15 cellular contexts compared by ENCODE assay signal in the genomic region with DNA sequence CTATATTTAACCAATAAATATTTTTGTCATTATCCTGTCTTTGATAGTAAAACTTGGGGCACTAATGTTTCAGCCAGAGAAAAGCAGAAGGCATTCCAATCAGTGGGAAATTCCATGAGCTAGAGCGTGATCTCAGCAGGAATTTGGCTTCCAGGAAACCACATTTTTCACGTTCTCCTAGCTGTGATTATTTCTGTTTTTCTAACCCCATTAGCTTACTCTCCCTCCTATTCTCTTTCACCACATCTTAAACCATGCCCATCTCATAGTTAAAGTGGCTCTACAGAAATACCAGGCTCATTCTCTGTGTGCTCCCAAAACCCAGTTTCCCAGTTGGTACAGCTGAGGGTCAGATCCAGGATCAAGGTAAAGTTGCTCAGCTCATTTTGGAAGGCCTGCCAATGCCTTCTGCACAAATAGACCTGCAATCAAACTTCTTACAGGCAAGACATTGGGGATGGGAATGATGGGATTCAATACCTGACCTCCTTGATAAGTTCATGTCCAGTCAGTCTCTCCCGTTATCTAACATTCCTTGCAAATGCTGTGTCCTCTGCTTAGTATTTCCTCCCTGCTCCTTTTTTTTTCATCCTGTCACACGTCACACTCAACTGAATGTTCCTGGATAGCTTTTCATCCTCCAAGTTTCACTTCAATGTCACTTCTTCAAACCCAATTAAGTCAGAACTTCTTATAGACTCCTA. TPM values are rescaled to one million over a fixed set of nuclear protein-coding genes. Genes with fewer than 3 reads are reported as not detected.
DNase-seq lines count a peak whose midpoint lies in the region; ATAC-seq and TF ChIP-seq lines count a peak whose summit lies in the region.
"Had no signal": no experiment of that assay in that cellular context is flagged by ENCODE, and none has a peak within 500 bp of the region (broad histone marks: within the 10 kb centered on the region; RNA-seq: fewer than 3 reads in every experiment).

No MANE protein-coding gene starts in this region.

- H3K4me3 ChIP-seq in adipocyte (ENCODE audit: low read length): peak overlapping the region; percentile 22
- H3K4me3 ChIP-seq in HAP-1: no peak overlapping the region
- H3K4me3 ChIP-seq: GM12878 had no signal

- H3K36me3 ChIP-seq in adipocyte (ENCODE audit: control insufficient read depth, insufficient read depth, low read length, severe bottlenecking) (no peaks in the 10 kb centered on the region), HAP-1 (replicated peaks) (no peaks in the 10 kb centered on the region)
- H3K36me3 ChIP-seq: WERI-Rb-1 had no signal

- peaks cover 7% of the 10 kb centered on the region for H3K9me3 Mint-ChIP-seq in osteocyte (ENCODE audit: unreplicated experiment)
- no peaks in the 10 kb centered on the region for H3K9me3 Mint-ChIP-seq in activated T-helper 17 cell treated with anti-CD3 and anti-CD28 coated beads, Interleukin-2, amount 50 U/mL, for 72 hours
- H3K9me3 Mint-ChIP-seq: activated T-cell treated with anti-CD3 and anti-CD28 coated beads, Interleukin-2, amount 50 U/mL, for 4 hours had no signal

- ATAC-seq in activated T-helper 17 cell treated with anti-CD3 and anti-CD28 coated beads, Interleukin-2, amount 50 U/mL, for 72 hours (replicated peaks): no peak
- ATAC-seq in HG02588 (IDR thresholded peaks at IDR 0.05; ENCODE audit: unreplicated experiment): no peak
- ATAC-seq: activated T-cell treated with anti-CD3 and anti-CD28 coated beads, Interleukin-2, amount 50 U/mL, for 4 hours; GM12878 had no signal

- in situ Hi-C loops in ACHN (cut with HindIII; ENCODE audit: low pct_ligation_motif_present, low pct_unique_long_range_greater_than_20kb, low sequenced_read_pairs) (no loop called here), HAP-1 (cut with MboI; ENCODE audit: low sequenced_read_pairs) (no loop called here)

- peaks cover 16% of the 10 kb centered on the region for H3K4me1 Mint-ChIP-seq in osteocyte (ENCODE audit: unreplicated experiment)
- H3K4me1 Mint-ChIP-seq in activated T-helper 17 cell treated with anti-CD3 and anti-CD28 coated beads, Interleukin-2, amount 50 U/mL, for 72 hours: no peaks in the 10 kb centered on the region

- DNase-seq in GM03348 (ENCODE audit: low spot score): peak; percentile 64
- peak; percentile 71 for DNase-seq in adipocyte (ENCODE audit: low read depth)
- peak; percentile 74 for DNase-seq in glomerular visceral epithelial cell (ENCODE audit: extremely low spot score)
- DNase-seq in osteocyte (ENCODE audit: extremely low spot score, unreplicated experiment): no peak
- DNase-seq in ACHN: no peak
- no peak for DNase-seq in HAP-1 (ENCODE audit: low spot score in 2 of 2)
- DNase-seq: activated T-cell treated with anti-CD3 and anti-CD28 coated beads, Interleukin-2, amount 50 U/mL, for 4 hours; hypothalamus; NCI-H446; stimulated activated naive CD4-positive, alpha-beta T cell; WERI-Rb-1 had no signal

- no peak overlapping the region for H3K4me3 Mint-ChIP-seq in osteocyte (ENCODE audit: unreplicated experiment)
- H3K4me3 Mint-ChIP-seq in activated T-helper 17 cell treated with anti-CD3 and anti-CD28 coated beads, Interleukin-2, amount 50 U/mL, for 72 hours: no peak overlapping the region
- H3K4me3 Mint-ChIP-seq: activated T-cell treated with anti-CD3 and anti-CD28 coated beads, Interleukin-2, amount 50 U/mL, for 4 hours had no signal

- H3K27ac Mint-ChIP-seq in osteocyte (ENCODE audit: unreplicated experiment): peak overlapping the region; percentile 50
- no peak overlapping the region for H3K27ac Mint-ChIP-seq in activated T-helper 17 cell treated with anti-CD3 and anti-CD28 coated beads, Interleukin-2, amount 50 U/mL, for 72 hours

- H3K36me3 Mint-ChIP-seq in osteocyte (ENCODE audit: unreplicated experiment): no peaks in the 10 kb centered on the region
- H3K36me3 Mint-ChIP-seq in activated T-helper 17 cell treated with anti-CD3 and anti-CD28 coated beads, Interleukin-2, amount 50 U/mL, for 72 hours (ENCODE audit: low read depth): no peaks in the 10 kb centered on the region

- peaks cover 14% of the 10 kb centered on the region for H3K27me3 Mint-ChIP-seq in osteocyte (ENCODE audit: unreplicated experiment)
- peaks cover 42% of the 10 kb centered on the region for H3K27me3 Mint-ChIP-seq in activated T-helper 17 cell treated with anti-CD3 and anti-CD28 coated beads, Interleukin-2, amount 50 U/mL, for 72 hours

- TF ChIP-seq CTCF in osteocyte (IDR thresholded peaks at IDR 0.05): no peak

- H3K4me1 ChIP-seq in adipocyte (ENCODE audit: control insufficient read depth, insufficient read depth, low read length): peaks cover 13% of the 10 kb centered on the region
- H3K4me1 ChIP-seq in HAP-1: no peaks in the 10 kb centered on the region

- no peak overlapping the region for H3K9ac ChIP-seq in adipocyte (ENCODE audit: low read length)
- H3K9ac ChIP-seq: KMS-11 had no signal

- H3K9me3 ChIP-seq in adipocyte (ENCODE audit: control insufficient read depth, low read length) (no peaks in the 10 kb centered on the region), HAP-1 (no peaks in the 10 kb centered on the region)

- H3K27me3 ChIP-seq in adipocyte (replicated peaks; ENCODE audit: control insufficient read depth, insufficient read depth, low read length) (no peaks in the 10 kb centered on the region), HAP-1 (ENCODE audit: low read depth) (no peaks in the 10 kb centered on the region; the same call in 1 of the 2 replicates)

RNA-seq across cellular contexts. Expression of a gene that starts 33.1 kb away (rescaled TPM):
- total RNA-seq in osteocyte: 112 and 127 TPM in 2 replicates
- 100 to 1,000 TPM in 1 of 2 donors, 10 to 100 TPM in 1; 81.7 to 115 TPM for total RNA-seq in activated T-helper 17 cell treated with anti-CD3 and anti-CD28 coated beads, Interleukin-2, amount 50 U/mL, for 72 hours

Comparison
In these comparisons a context has a peak if more than half of its experiments do, and no peak if none do; other contexts are left out.
1. DNase-seq: peak in GM03348 (single experiment), adipocyte (single experiment) and glomerular visceral epithelial cell (single experiment); none in osteocyte (single experiment), ACHN (single experiment) and HAP-1 (0 of 2).